ENCODE assay signal across 8 cellular contexts in genomic region chr14:96592591-96593388, GRCh38.
A peak's percentile ranks its signal among the peaks of the same experiment; 100 is the strongest.
DNase-seq lines count a peak whose midpoint lies in the region; ATAC-seq and TF ChIP-seq lines count a peak whose summit lies in the region.

No MANE protein-coding gene starts in this region.

- H3K4me1 ChIP-seq in aorta (ENCODE audit: control insufficient read depth in 1 of 2, insufficient read depth in 2 of 2, low read length in 2 of 2): no peaks in the 10 kb centered on the region

- intact Hi-C loops in aorta (cut with DNase I): no loop called here

- no peak overlapping the region for H3K27ac ChIP-seq in aorta (ENCODE audit: low read depth in 1 of 2, low read length in 2 of 2)

- H3K27me3 ChIP-seq in aorta (ENCODE audit: control insufficient read depth in 1 of 2, insufficient read depth in 2 of 2, low read length in 1 of 2): no peaks in the 10 kb centered on the region

- 7 to 8% methylated on average over 53 to 54 of the region's 54 CpGs for WGBS in aorta, 2 donors

- no peaks in the 10 kb centered on the region for H3K36me3 ChIP-seq in aorta (ENCODE audit: control insufficient read depth in 1 of 2, insufficient read depth in 2 of 2, low read length in 1 of 2)

- peak; percentile 14 for DNase-seq in AG10803 (ENCODE audit: low read depth)
- DNase-seq in MV-4-11 (lab: John Stamatoyannopoulos, UW): peak; percentile 45
- DNase-seq in activated T-helper 9 cell treated with anti-CD3 and anti-CD28 coated beads, Interleukin-2, amount 50 U/mL, for 16 hours (ENCODE audit: low read depth): peak; percentile 56
- peak; percentile 9 for DNase-seq in foreskin melanocyte
- peak; percentile 11 for DNase-seq in pons (ENCODE audit: low spot score)
- DNase-seq in aorta: no peak
- no peak for DNase-seq in DMS79 (lab: John Stamatoyannopoulos, UW)

- no peaks in the 10 kb centered on the region for H3K9me3 ChIP-seq in aorta (ENCODE audit: control insufficient read depth, low read length)

- ATAC-seq in GM21447 (IDR thresholded peaks at IDR 0.05; ENCODE audit: unreplicated experiment) (peak; percentile 87), aorta (ENCODE audit: low FRiP score) (peak; percentile 73)

- H3K4me3 ChIP-seq in AG10803 (ENCODE audit: low read length) (peak overlapping the region; percentile 54), aorta (ENCODE audit: low read length in 2 of 2) (no peak overlapping the region)

- no peak for TF ChIP-seq CTCF in AG10803 (conservative IDR thresholded peaks at IDR 0.05; ENCODE audit: low read length)

Comparison
In these comparisons a context has a peak if more than half of its experiments do, and no peak if none do; other contexts are left out.
1. DNase-seq: peak in AG10803 (single experiment), MV-4-11 (single experiment), activated T-helper 9 cell treated with anti-CD3 and anti-CD28 coated beads, Interleukin-2, amount 50 U/mL, for 16 hours (single experiment), foreskin melanocyte (single experiment) and pons (single experiment); none in aorta (0 of 2) and DMS79 (single experiment).